8 cellular contexts compared by ENCODE assay signal in the genomic region with DNA sequence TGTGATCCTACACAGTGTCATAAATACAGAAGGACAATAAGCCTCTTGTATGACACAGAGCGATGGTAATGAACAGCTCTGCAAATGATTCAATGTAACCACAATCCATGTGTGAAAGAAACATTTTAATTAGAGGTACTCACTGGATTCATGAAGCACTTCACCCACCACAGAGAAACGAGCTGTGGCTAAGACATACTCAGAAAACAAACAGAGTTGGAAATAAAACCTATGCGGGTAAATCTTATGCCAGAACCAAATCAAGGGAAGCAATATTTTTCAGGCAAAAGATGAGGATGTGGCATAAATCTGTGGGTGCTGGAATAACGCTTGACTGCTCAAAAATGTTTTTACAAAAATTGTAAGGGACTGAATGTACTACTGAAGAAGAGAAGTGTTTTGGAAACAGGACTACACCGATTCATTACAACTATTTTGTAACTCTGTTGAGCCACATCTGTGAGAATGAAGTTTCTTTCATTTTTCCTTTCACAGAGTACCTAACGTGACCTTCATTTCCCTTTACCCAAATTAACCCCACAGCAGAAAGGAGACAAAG.
DNase-seq lines count a peak whose midpoint lies in the region; ATAC-seq, FAIRE-seq and TF ChIP-seq lines count a peak whose summit lies in the region.

No MANE protein-coding gene starts in this region.

- H3K9ac ChIP-seq in BLaER1 treated with 17β-estradiol and CSF1 and Interleukin-3, amounts not matched to agents 10 nM and 100 nM, result peak overlapping the region in 6 of 11 experiments; percentile 0 to 65 (median 28); a peak in 6 of 22 replicates

- H4K20me1 ChIP-seq in BLaER1 treated with 17β-estradiol and CSF1 and Interleukin-3, amounts not matched to agents 10 nM and 100 nM, result no peaks in the 10 kb centered on the region; a peak in 1 of 22 replicates

- H3K27ac ChIP-seq in BLaER1 treated with 17β-estradiol and CSF1 and Interleukin-3, amounts not matched to agents 10 nM and 100 nM, result peak overlapping the region in 10 of 11 experiments; percentile 23 to 69 (median 52); a peak in 16 of 22 replicates
- no peak overlapping the region for H3K27ac ChIP-seq in right atrium auricular region

- FAIRE-seq in GM19239 (lab: Jason Lieb, UNC), result peak; percentile 80

- peaks cover 19 to 31% (median 28%) of the 10 kb centered on the region in 10 experiments for H3K4me1 ChIP-seq in BLaER1 treated with 17β-estradiol and CSF1 and Interleukin-3, amounts not matched to agents 10 nM and 100 nM
- H3K4me1 ChIP-seq in right atrium auricular region, result no peaks in the 10 kb centered on the region

- H3K36me3 ChIP-seq in BLaER1 treated with 17β-estradiol and CSF1 and Interleukin-3, amounts not matched to agents 10 nM and 100 nM, result peaks cover 0 to 12% (median 4%) of the 10 kb centered on the region in 11 experiments; a peak in 5 of 22 replicates
- no peaks in the 10 kb centered on the region for H3K36me3 ChIP-seq in right atrium auricular region

- peak; percentile 77 for ATAC-seq in HG03196 (IDR thresholded peaks at IDR 0.05; ENCODE audit: unreplicated experiment)
- ATAC-seq in natural killer cell treated with Interleukin-12 subunit alpha and Interleukin-12 subunit beta and Interleukin-15 and Interleukin-18, amount 100 ng/mL, for 72 hours, result peak; percentile 75 to 84

- H3K27ac Mint-ChIP-seq in activated T-helper 2 cell treated with anti-CD3 and anti-CD28 coated beads, Interferon-gamma antibody, Interleukin-2, Interleukin-4, amounts not matched to agents 10 μg/mL and 5 μg/mL and 100 μg/mL, durations not matched to agents 14 hours and 24 hours and 36 hours, result peak overlapping the region; percentile 7
- peak overlapping the region; percentile 65 to 74 for H3K27ac Mint-ChIP-seq in natural killer cell treated with Interleukin-12 subunit alpha and Interleukin-12 subunit beta and Interleukin-15 and Interleukin-18, amount 100 ng/mL, for 72 hours

- TF ChIP-seq CTCF in right atrium auricular region (IDR thresholded peaks at IDR 0.05), result no peak

- H3K27me3 Mint-ChIP-seq in activated T-helper 2 cell treated with anti-CD3 and anti-CD28 coated beads, Interferon-gamma antibody, Interleukin-2, Interleukin-4, amounts not matched to agents 10 μg/mL and 5 μg/mL and 100 μg/mL, durations not matched to agents 14 hours and 24 hours and 36 hours (ENCODE audit: low read depth), result peaks cover 3% of the 10 kb centered on the region
- no peaks in the 10 kb centered on the region for H3K27me3 Mint-ChIP-seq in natural killer cell treated with Interleukin-12 subunit alpha and Interleukin-12 subunit beta and Interleukin-15 and Interleukin-18, amount 100 ng/mL, for 72 hours

- intact Hi-C loops in activated T-helper 2 cell treated with anti-CD3 and anti-CD28 coated beads, Interferon-gamma antibody, Interleukin-2, Interleukin-4, amounts not matched to agents 10 μg/mL and 5 μg/mL and 100 μg/mL, durations not matched to agents 14 hours and 24 hours and 36 hours (cut with micrococcal nuclease), result loop anchor here (1.0 kb wide), 1 partner anchor 59 kb away; no protein-coding TSS in a partner anchor

- H3K4me2 ChIP-seq in BLaER1 treated with 17β-estradiol and CSF1 and Interleukin-3, amounts not matched to agents 10 nM and 100 nM, result peak overlapping the region; percentile 18 to 91 (median 74)

- H3K27me3 ChIP-seq in BLaER1 treated with 17β-estradiol and CSF1 and Interleukin-3, amounts not matched to agents 10 nM and 100 nM, result no peaks in the 10 kb centered on the region
- H3K27me3 ChIP-seq in right atrium auricular region, result no peaks in the 10 kb centered on the region

- peaks cover 4% of the 10 kb centered on the region for H3K36me3 Mint-ChIP-seq in activated T-helper 2 cell treated with anti-CD3 and anti-CD28 coated beads, Interferon-gamma antibody, Interleukin-2, Interleukin-4, amounts not matched to agents 10 μg/mL and 5 μg/mL and 100 μg/mL, durations not matched to agents 14 hours and 24 hours and 36 hours (ENCODE audit: low read depth)
- H3K36me3 Mint-ChIP-seq in natural killer cell treated with Interleukin-12 subunit alpha and Interleukin-12 subunit beta and Interleukin-15 and Interleukin-18, amount 100 ng/mL, for 72 hours, result no peaks in the 10 kb centered on the region

- peaks cover 14 to 26% (median 19%) of the 10 kb centered on the region in 11 experiments for H3K9me3 ChIP-seq in BLaER1 treated with 17β-estradiol and CSF1 and Interleukin-3, amounts not matched to agents 10 nM and 100 nM (replicated peaks in 1 of 11)
- H3K9me3 ChIP-seq in right atrium auricular region, result no peaks in the 10 kb centered on the region

- DNase-seq in GM19239 (ENCODE audit: insufficient read length, low spot score) (no peak), NCI-H1694 (lab: John Stamatoyannopoulos, UW) (no peak), right atrium auricular region (ENCODE audit: low spot score) (no peak), NCI-H69 (lab: John Stamatoyannopoulos, UW) (no peak)
- no peak for DNase-seq in activated T-helper 2 cell treated with anti-CD3 and anti-CD28 coated beads, Interferon-gamma antibody, Interleukin-2, Interleukin-4, amounts not matched to agents 10 μg/mL and 5 μg/mL and 100 μg/mL, durations not matched to agents 14 hours and 24 hours and 36 hours (ENCODE audit: low spot score)
- DNase-seq in natural killer cell treated with Interleukin-12 subunit alpha and Interleukin-12 subunit beta and Interleukin-15 and Interleukin-18, amount 100 ng/mL, for 72 hours (ENCODE audit: low spot score), result no peak

- H3K9me3 Mint-ChIP-seq in activated T-helper 2 cell treated with anti-CD3 and anti-CD28 coated beads, Interferon-gamma antibody, Interleukin-2, Interleukin-4, amounts not matched to agents 10 μg/mL and 5 μg/mL and 100 μg/mL, durations not matched to agents 14 hours and 24 hours and 36 hours, result peaks cover 10% of the 10 kb centered on the region
- H3K9me3 Mint-ChIP-seq in natural killer cell treated with Interleukin-12 subunit alpha and Interleukin-12 subunit beta and Interleukin-15 and Interleukin-18, amount 100 ng/mL, for 72 hours, result no peaks in the 10 kb centered on the region

- peaks cover 20% of the 10 kb centered on the region for H3K4me1 Mint-ChIP-seq in activated T-helper 2 cell treated with anti-CD3 and anti-CD28 coated beads, Interferon-gamma antibody, Interleukin-2, Interleukin-4, amounts not matched to agents 10 μg/mL and 5 μg/mL and 100 μg/mL, durations not matched to agents 14 hours and 24 hours and 36 hours (ENCODE audit: low read depth)
- peaks cover 15 to 31% of the 10 kb centered on the region in 2 donors for H3K4me1 Mint-ChIP-seq in natural killer cell treated with Interleukin-12 subunit alpha and Interleukin-12 subunit beta and Interleukin-15 and Interleukin-18, amount 100 ng/mL, for 72 hours (ENCODE audit: low read depth in 2 of 2)

- peak overlapping the region in 3 of 10 experiments; percentile 11 to 29 (median 27); a peak in 6 of 20 replicates for H3K4me3 ChIP-seq in BLaER1 treated with 17β-estradiol and CSF1 and Interleukin-3, amounts not matched to agents 10 nM and 100 nM
- no peak overlapping the region for H3K4me3 ChIP-seq in right atrium auricular region

- no peak overlapping the region for H3K4me3 Mint-ChIP-seq in activated T-helper 2 cell treated with anti-CD3 and anti-CD28 coated beads, Interferon-gamma antibody, Interleukin-2, Interleukin-4, amounts not matched to agents 10 μg/mL and 5 μg/mL and 100 μg/mL, durations not matched to agents 14 hours and 24 hours and 36 hours (ENCODE audit: low read depth)
- peak overlapping the region; percentile 47 for H3K4me3 Mint-ChIP-seq in natural killer cell treated with Interleukin-12 subunit alpha and Interleukin-12 subunit beta and Interleukin-15 and Interleukin-18, amount 100 ng/mL, for 72 hours

Comparison
In these comparisons a context has a peak if more than half of its experiments do, and no peak if none do; other contexts are left out.
1. H3K27ac ChIP-seq: peak in BLaER1 treated with 17β-estradiol and CSF1 and Interleukin-3, amounts not matched to agents 10 nM and 100 nM (10 of 11); none in right atrium auricular region (0 of 2).